ENCODE assay signal across 8 cellular contexts in the genomic region with DNA sequence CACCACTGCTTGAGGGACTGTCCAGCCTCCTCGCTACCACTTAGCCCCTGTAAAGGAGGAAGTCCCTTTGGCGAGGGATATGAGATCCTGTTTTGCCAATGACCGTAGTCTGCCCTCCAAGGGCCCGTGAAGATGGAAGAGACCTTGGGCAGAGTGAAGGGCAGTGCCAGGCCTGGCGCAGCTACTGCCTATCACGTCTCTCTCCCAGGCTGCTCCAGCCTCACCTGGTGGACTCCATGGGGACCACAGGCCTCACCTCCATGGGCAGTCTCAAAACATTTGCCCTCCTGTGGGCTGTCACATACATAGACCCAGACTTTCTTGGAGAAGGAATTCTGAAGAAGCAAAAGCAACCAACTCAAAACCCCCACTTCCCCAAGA. TPM values are rescaled to one million over a fixed set of nuclear protein-coding genes. Genes with fewer than 3 reads are reported as not detected.
DNase-seq lines count a peak whose midpoint lies in the region; ATAC-seq, FAIRE-seq and TF ChIP-seq lines count a peak whose summit lies in the region.
"Not testable (repeated sequence)": the region's sequence is repeated elsewhere in the genome, so short reads cannot be mapped to it uniquely, and the experiment has no call there.

No MANE protein-coding gene starts in this region.

- H3K79me2 ChIP-seq in endothelial cell of umbilical vein (ENCODE audit: control insufficient read depth, insufficient read depth, low read length): not testable (repeated sequence)

- H3K9me1 ChIP-seq in endothelial cell of umbilical vein (replicated peaks; ENCODE audit: control insufficient read depth, extremely low read depth, insufficient read depth, low read length): not testable (repeated sequence)

- CTCF ChIA-PET in activated CD8-positive, alpha-beta memory T cell treated with anti-CD3 and anti-CD28 coated beads, Interleukin-2, amount 10 ng/mL, durations not matched to agents 7 days and 5 days (lab: Charles Lee): interaction anchor here (1.7 to 2.0 kb wide), 2 partner anchors 102 to 121 kb away, joined by 5 to 6 read pairs; no protein-coding TSS in a partner anchor
- CTCF ChIA-PET in endothelial cell of umbilical vein (lab: Charles Lee): interaction anchor here (1.2 kb wide), 1 partner anchor 48 kb away, joined by 4 read pairs; no protein-coding TSS in a partner anchor

- H3K4me3 Mint-ChIP-seq in activated CD8-positive, alpha-beta memory T cell treated with anti-CD3 and anti-CD28 coated beads, Interleukin-2, amount 10 ng/mL, durations not matched to agents 7 days and 5 days: peak overlapping the region; percentile 79

- dilution Hi-C loops in endothelial cell of umbilical vein (cut with MboI; ENCODE audit: extremely low pct_ligation_motif_present, low sequenced_read_pairs): not testable (repeated sequence)

- ATAC-seq in GM19395 (IDR thresholded peaks at IDR 0.05; ENCODE audit: unreplicated experiment) (peak; percentile 7), HG02870 (IDR thresholded peaks at IDR 0.05; ENCODE audit: unreplicated experiment) (peak; percentile 11)
- ATAC-seq in activated CD8-positive, alpha-beta memory T cell treated with anti-CD3 and anti-CD28 coated beads, Interleukin-2, amount 10 ng/mL, durations not matched to agents 7 days and 5 days: peak; percentile 7
- ATAC-seq in lung (ENCODE audit: insufficient read depth, low FRiP score): not testable (repeated sequence)

- peak overlapping the region; percentile 99 for H3K4me2 ChIP-seq in BLaER1
- peak overlapping the region; percentile 36 for H3K4me2 ChIP-seq in endothelial cell of umbilical vein (ENCODE audit: insufficient read depth, low read length)

- peak overlapping the region; percentile 70 for H3K4me3 ChIP-seq in BLaER1
- peak overlapping the region in 1 of 3 experiments; percentile 41 for H3K4me3 ChIP-seq in endothelial cell of umbilical vein (replicated peaks in 1 of 3; ENCODE audit: insufficient read depth in 1 of 3, low read depth in 1 of 3, low read length in 3 of 3)
- not testable (repeated sequence) for H3K4me3 ChIP-seq in lung
- H3K4me3 ChIP-seq in skeletal muscle tissue (ENCODE audit: low read length in 3 of 3): peak overlapping the region; percentile 30 to 70 (median 41)

- intact Hi-C loops in endothelial cell of umbilical vein (cut with micrococcal nuclease): loop anchor here (1.0 kb wide), 1 partner anchor 48 kb away; no protein-coding TSS in a partner anchor

- WGBS in lung, 2 donors: 41 to 49% methylated on average over 6 of the region's 6 CpGs

- not testable (repeated sequence) for H3K27me3 Mint-ChIP-seq in activated CD8-positive, alpha-beta memory T cell treated with anti-CD3 and anti-CD28 coated beads, Interleukin-2, amount 10 ng/mL, durations not matched to agents 7 days and 5 days

- not testable (repeated sequence) for H4K20me1 ChIP-seq in BLaER1; endothelial cell of umbilical vein (replicated peaks; ENCODE audit: control insufficient read depth, extremely low read depth, insufficient read depth, low read length)

- peaks cover 18% of the 10 kb centered on the region for H3K4me1 ChIP-seq in BLaER1
- not testable (repeated sequence) for H3K4me1 ChIP-seq in endothelial cell of umbilical vein (ENCODE audit: control insufficient read depth, extremely low read depth, insufficient read depth, low read length); lung (ENCODE audit: control insufficient read depth in 2 of 2, insufficient read depth in 2 of 2, low read length in 2 of 2)
- H3K4me1 ChIP-seq in skeletal muscle tissue (ENCODE audit: control insufficient read depth in 3 of 3, insufficient read depth in 3 of 3, low read length in 3 of 3): peaks cover 11 to 22% (median 12%) of the 10 kb centered on the region in 3 donors

- H3K27ac Mint-ChIP-seq in activated CD8-positive, alpha-beta memory T cell treated with anti-CD3 and anti-CD28 coated beads, Interleukin-2, amount 10 ng/mL, durations not matched to agents 7 days and 5 days: peak overlapping the region; percentile 57

- TF ChIP-seq POLR2A in endothelial cell of umbilical vein (IDR thresholded peaks at IDR 0.05; ENCODE audit: low read depth, low read length): not testable (repeated sequence)

- H3K4me1 Mint-ChIP-seq in activated CD8-positive, alpha-beta memory T cell treated with anti-CD3 and anti-CD28 coated beads, Interleukin-2, amount 10 ng/mL, durations not matched to agents 7 days and 5 days: peaks cover 32% of the 10 kb centered on the region

- POLR2A ChIA-PET in endothelial cell of umbilical vein (lab: Charles Lee): not testable (repeated sequence)

- H3K9me3 ChIP-seq in BLaER1; KOPT-K1 (ENCODE audit: insufficient read depth, low read length, poor library complexity, severe bottlenecking); endothelial cell of umbilical vein (replicated peaks; ENCODE audit: control insufficient read depth, insufficient read depth, low read length); lung (ENCODE audit: control insufficient read depth in 2 of 2, insufficient read depth in 1 of 2, low read length in 1 of 2); skeletal muscle tissue (ENCODE audit: control insufficient read depth in 3 of 3, low read length in 3 of 3): not testable (repeated sequence)

- H3K36me3 ChIP-seq in BLaER1 (peaks cover 13% of the 10 kb centered on the region; the same call in 1 of the 2 replicates), KOPT-K1 (ENCODE audit: insufficient read depth, low read length) (peaks cover 24% of the 10 kb centered on the region)
- not testable (repeated sequence) for H3K36me3 ChIP-seq in endothelial cell of umbilical vein (ENCODE audit: control insufficient read depth in 2 of 2, extremely low read depth in 1 of 2, insufficient read depth in 2 of 2, low read length in 2 of 2); lung (ENCODE audit: control insufficient read depth in 2 of 2, insufficient read depth in 2 of 2, low read length in 2 of 2); skeletal muscle tissue (ENCODE audit: control insufficient read depth in 3 of 3, insufficient read depth in 3 of 3, low read length in 3 of 3)

- BruUV-seq in endothelial cell of umbilical vein (replicated peaks; lab: Mats Ljungman, UMichigan): not testable (repeated sequence)

- H3K9me3 Mint-ChIP-seq in activated CD8-positive, alpha-beta memory T cell treated with anti-CD3 and anti-CD28 coated beads, Interleukin-2, amount 10 ng/mL, durations not matched to agents 7 days and 5 days (ENCODE audit: low read depth): not testable (repeated sequence)

- H3K36me3 Mint-ChIP-seq in activated CD8-positive, alpha-beta memory T cell treated with anti-CD3 and anti-CD28 coated beads, Interleukin-2, amount 10 ng/mL, durations not matched to agents 7 days and 5 days: not testable (repeated sequence)

- not testable (repeated sequence) for TF ChIP-seq CTCF in endothelial cell of umbilical vein (IDR thresholded peaks at IDR 0.05; ENCODE audit: extremely low read depth in 1 of 2, insufficient read depth in 1 of 2, low read depth in 1 of 2, low read length in 2 of 2); lung (IDR thresholded peaks at IDR 0.05; ENCODE audit: control extremely low read depth, extremely low read depth)

- peak overlapping the region; percentile 82 for H2AFZ ChIP-seq in endothelial cell of umbilical vein (ENCODE audit: low read depth, low read length)

- H3K27ac ChIP-seq in BLaER1 (peak overlapping the region; percentile 82; the same call in 1 of the 2 replicates), KOPT-K1 (ENCODE audit: low read depth, low read length, poor library complexity, severe bottlenecking) (peak overlapping the region; percentile 88), lung (ENCODE audit: low read depth in 1 of 2, low read length in 1 of 2) (peak overlapping the region; percentile 47 to 60), skeletal muscle tissue (ENCODE audit: low read depth, low read length) (peak overlapping the region; percentile 80)
- not testable (repeated sequence) for H3K27ac ChIP-seq in endothelial cell of umbilical vein (ENCODE audit: insufficient read depth, low read depth, low read length)

- not testable (repeated sequence) for H3K27me3 ChIP-seq in BLaER1; endothelial cell of umbilical vein (ENCODE audit: control insufficient read depth in 2 of 2, insufficient read depth in 2 of 2, low read length in 2 of 2); lung (ENCODE audit: control insufficient read depth, insufficient read depth); skeletal muscle tissue (ENCODE audit: control insufficient read depth in 3 of 3, insufficient read depth in 3 of 3, low read length in 3 of 3)

- DNase-seq in activated CD8-positive, alpha-beta memory T cell treated with anti-CD3 and anti-CD28 coated beads, Interleukin-2, amount 10 ng/mL, durations not matched to agents 7 days and 5 days; endothelial cell of umbilical vein (ENCODE audit: low read depth, low spot score); lung (ENCODE audit: low spot score): not testable (repeated sequence)

- FAIRE-seq in endothelial cell of umbilical vein (lab: Jason Lieb, UNC): not testable (repeated sequence)

- peak overlapping the region; percentile 80; the same call in 1 of the 2 replicates for H3K9ac ChIP-seq in BLaER1
- not testable (repeated sequence) for H3K9ac ChIP-seq in endothelial cell of umbilical vein (replicated peaks; ENCODE audit: extremely low read depth, insufficient read depth, low read length)
- peak overlapping the region in 2 of 3 donors; percentile 54 to 61 for H3K9ac ChIP-seq in skeletal muscle tissue (ENCODE audit: low read depth in 1 of 3, low read length in 3 of 3)

RNA-seq across cellular contexts. Expression of gene DHRS4L2, which starts 0.5 kb away (rescaled TPM):
- 10 to 100 TPM; 16.0 to 19.4 TPM for total RNA-seq in activated CD8-positive, alpha-beta memory T cell treated with anti-CD3 and anti-CD28 coated beads, Interleukin-2, amount 10 ng/mL, durations not matched to agents 7 days and 5 days
- total RNA-seq in endothelial cell of umbilical vein (18.5 and 20.7 TPM in 2 replicates), lung (10 to 100 TPM; 17.0 to 29.2 TPM), skeletal muscle tissue (8.9 TPM)
- polyA plus RNA-seq in endothelial cell of umbilical vein (18.2 and 21.9 TPM in 2 replicates), lung (10 to 100 TPM; 30.4 to 44.7 TPM)
- 24.0 and 26.1 TPM in 2 replicates for polyA plus RNA-seq in endothelial cell of umbilical vein (2011; cell fraction: cytosol; rRNA removed)
- 11.4 and 15.6 TPM in 2 replicates for polyA plus RNA-seq in endothelial cell of umbilical vein (2011; cell fraction: nucleus; rRNA removed)
- polyA plus RNA-seq in endothelial cell of umbilical vein (2012): 18.6 and 20.4 TPM in 2 replicates
- polyA minus RNA-seq in endothelial cell of umbilical vein: 10.1 and 12.2 TPM in 2 replicates
- 30.6 TPM for polyA minus RNA-seq in endothelial cell of umbilical vein (2011; cell fraction: cytosol; rRNA and poly(A)+ RNA removed)
- 2.6 and 3.9 TPM in 2 replicates for polyA minus RNA-seq in endothelial cell of umbilical vein (2011; cell fraction: nucleus; rRNA and poly(A)+ RNA removed)

RNA-seq across cellular contexts. Expression of gene DHRS4, which starts 34.6 kb away (rescaled TPM):
- 10 to 100 TPM; 15.5 to 20.7 TPM for total RNA-seq in activated CD8-positive, alpha-beta memory T cell treated with anti-CD3 and anti-CD28 coated beads, Interleukin-2, amount 10 ng/mL, durations not matched to agents 7 days and 5 days
- total RNA-seq in endothelial cell of umbilical vein: 19.2 and 24.4 TPM in 2 replicates
- 24.9 and 32.0 TPM in 2 replicates for polyA plus RNA-seq in endothelial cell of umbilical vein
- 29.1 and 32.5 TPM in 2 replicates for polyA plus RNA-seq in endothelial cell of umbilical vein (2011; cell fraction: cytosol; rRNA removed)
- 15.4 and 16.7 TPM in 2 replicates for polyA plus RNA-seq in endothelial cell of umbilical vein (2011; cell fraction: nucleus; rRNA removed)
- polyA plus RNA-seq in endothelial cell of umbilical vein (2012): 24.4 and 25.2 TPM in 2 replicates
- 6.3 and 9.5 TPM in 2 replicates for polyA minus RNA-seq in endothelial cell of umbilical vein
- polyA minus RNA-seq in endothelial cell of umbilical vein (2011; cell fraction: cytosol; rRNA and poly(A)+ RNA removed): 14.2 TPM
- polyA minus RNA-seq in endothelial cell of umbilical vein (2011; cell fraction: nucleus; rRNA and poly(A)+ RNA removed): 4.5 and 5.0 TPM in 2 replicates
- total RNA-seq in lung: 10 to 100 TPM; 36.0 to 37.3 TPM
- 10 to 100 TPM; 45.0 to 45.9 TPM for polyA plus RNA-seq in lung
- 21.4 TPM for total RNA-seq in skeletal muscle tissue
